Comparison of ENCODE assay signal across 9 cellular contexts in the genomic region with DNA sequence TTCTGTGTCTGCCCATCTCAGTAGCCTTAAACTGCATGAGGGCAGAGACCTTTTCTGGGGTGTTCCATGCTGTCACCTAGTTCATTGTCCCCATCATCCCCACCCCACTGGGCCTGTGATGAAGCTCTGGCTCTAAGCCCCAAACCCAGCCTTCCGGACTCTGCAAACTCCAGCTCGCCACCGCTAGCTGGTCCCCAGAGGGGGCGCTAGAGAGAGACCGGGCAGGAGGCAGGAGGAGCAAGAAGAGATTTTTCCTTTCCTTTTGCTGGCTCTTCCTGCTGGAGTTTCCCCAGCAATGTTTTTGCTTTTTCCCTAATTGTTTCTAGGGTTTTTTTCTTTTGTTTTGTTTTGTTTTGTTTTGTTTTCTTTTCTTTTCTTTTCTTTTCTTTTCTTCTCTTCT.
DNase-seq lines count a peak whose midpoint lies in the region; ATAC-seq and TF ChIP-seq lines count a peak whose summit lies in the region.
"Had no signal": no experiment of that assay in that cellular context is flagged by ENCODE, and none has a peak within 500 bp of the region (broad histone marks: within the 10 kb centered on the region; RNA-seq: fewer than 3 reads in every experiment).

No MANE protein-coding gene starts in this region.

- H3K27me3 ChIP-seq in right atrium auricular region, result no peaks in the 10 kb centered on the region

- no peak overlapping the region for H3K27ac Mint-ChIP-seq in endothelial cell (ENCODE audit: unreplicated experiment)
- H3K27ac Mint-ChIP-seq in type B pancreatic cell, result no peak overlapping the region
- no peak overlapping the region for H3K27ac Mint-ChIP-seq in naive thymus-derived CD8-positive, alpha-beta T cell

- H3K27ac ChIP-seq in right atrium auricular region, result no peak overlapping the region

- DNase-seq in right atrium auricular region (ENCODE audit: low spot score), result peak; percentile 48
- DNase-seq in cardiac septum (ENCODE audit: low spot score), result no peak
- DNase-seq in NAMALWA (ENCODE audit: low spot score), result peak; percentile 30
- peak; percentile 71 for DNase-seq in endothelial cell (ENCODE audit: low spot score)
- no peak for DNase-seq in type B pancreatic cell (ENCODE audit: extremely low spot score, unreplicated experiment)
- DNase-seq in naive thymus-derived CD8-positive, alpha-beta T cell, result no peak
- DNase-seq in OCI-M2 (lab: John Stamatoyannopoulos, UW; ENCODE audit: unreplicated experiment), result no peak
- DNase-seq: effector memory CD4-positive, alpha-beta T cell had no signal

- H3K9me3 ChIP-seq in right atrium auricular region, result no peaks in the 10 kb centered on the region

- H3K9me3 Mint-ChIP-seq in endothelial cell (ENCODE audit: unreplicated experiment) (no peaks in the 10 kb centered on the region), type B pancreatic cell (no peaks in the 10 kb centered on the region)
- H3K9me3 Mint-ChIP-seq in naive thymus-derived CD8-positive, alpha-beta T cell, result peaks cover 0 to 6% (median 2%) of the 10 kb centered on the region in 9 donors

- H3K4me1 Mint-ChIP-seq in endothelial cell (ENCODE audit: unreplicated experiment) (no peaks in the 10 kb centered on the region), type B pancreatic cell (ENCODE audit: unreplicated experiment) (no peaks in the 10 kb centered on the region)
- no peaks in the 10 kb centered on the region for H3K4me1 Mint-ChIP-seq in naive thymus-derived CD8-positive, alpha-beta T cell

- H3K4me3 Mint-ChIP-seq in endothelial cell (ENCODE audit: unreplicated experiment), result no peak overlapping the region
- H3K4me3 Mint-ChIP-seq in type B pancreatic cell, result no peak overlapping the region
- no peak overlapping the region for H3K4me3 Mint-ChIP-seq in naive thymus-derived CD8-positive, alpha-beta T cell

- no peaks in the 10 kb centered on the region for H3K4me1 ChIP-seq in right atrium auricular region

- TF ChIP-seq CTCF in right atrium auricular region (IDR thresholded peaks at IDR 0.05) (peak in 1 of 2 donors; percentile 38), endothelial cell (IDR thresholded peaks at IDR 0.05; ENCODE audit: unreplicated experiment) (peak; percentile 69), type B pancreatic cell (conservative IDR thresholded peaks at IDR 0.05) (peak; percentile 67)

- no peak overlapping the region for H3K4me3 ChIP-seq in right atrium auricular region

- H3K27me3 Mint-ChIP-seq in endothelial cell (ENCODE audit: unreplicated experiment) (no peaks in the 10 kb centered on the region), type B pancreatic cell (peaks cover 6% of the 10 kb centered on the region)
- peaks cover 0 to 17% (median 6%) of the 10 kb centered on the region in 5 donors for H3K27me3 Mint-ChIP-seq in naive thymus-derived CD8-positive, alpha-beta T cell

- intact Hi-C loops in cardiac septum (cut with DNase I), result no loop called here

- H3K36me3 Mint-ChIP-seq in endothelial cell (ENCODE audit: low read depth, unreplicated experiment), result no peaks in the 10 kb centered on the region
- H3K36me3 Mint-ChIP-seq in type B pancreatic cell, result no peaks in the 10 kb centered on the region
- no peaks in the 10 kb centered on the region for H3K36me3 Mint-ChIP-seq in naive thymus-derived CD8-positive, alpha-beta T cell

- ATAC-seq in HG02884 (IDR thresholded peaks at IDR 0.05; ENCODE audit: unreplicated experiment), result no peak
- no peak for ATAC-seq in naive thymus-derived CD8-positive, alpha-beta T cell

- POLR2A ChIA-PET in naive thymus-derived CD8-positive, alpha-beta T cell (lab: Charles Lee), result no interaction called here

- H3K36me3 ChIP-seq in right atrium auricular region, result no peaks in the 10 kb centered on the region

Comparison
In these comparisons a context has a peak if more than half of its experiments do, and no peak if none do; other contexts are left out.
1. DNase-seq: peak in right atrium auricular region (single experiment), NAMALWA (single experiment) and endothelial cell (single experiment); none in cardiac septum (single experiment), type B pancreatic cell (single experiment), naive thymus-derived CD8-positive, alpha-beta T cell (0 of 10) and OCI-M2 (single experiment).